15 cellular contexts compared by ENCODE assay signal in genomic region chr3:60636846-60637245, GRCh38.
DNase-seq lines count a peak whose midpoint lies in the region; ATAC-seq and TF ChIP-seq lines count a peak whose summit lies in the region.
"Had no signal": no experiment of that assay in that cellular context is flagged by ENCODE, and none has a peak within 500 bp of the region (broad histone marks: within the 10 kb centered on the region; RNA-seq: fewer than 3 reads in every experiment).

No MANE protein-coding gene starts in this region.

- H3K27ac ChIP-seq in HUES48 (ENCODE audit: low read depth, low read length), result peak overlapping the region; percentile 47
- H3K27ac ChIP-seq in ovary, result no peak overlapping the region
- H3K27ac ChIP-seq: esophagus squamous epithelium, RWPE1, transverse colon had no signal

- intact Hi-C loops in ovary (cut with DNase I), result no loop called here

- in situ Hi-C loops in astrocyte of the cerebellum (cut with HindIII; ENCODE audit: low sequenced_read_pairs), result no loop called here

- H3K4me1 ChIP-seq in HUES48 (ENCODE audit: control insufficient read depth, insufficient read depth, low read length) (peaks cover 9% of the 10 kb centered on the region), ovary (ENCODE audit: insufficient read depth) (no peaks in the 10 kb centered on the region)
- H3K4me1 ChIP-seq: esophagus squamous epithelium, transverse colon had no signal

- no peak for TF ChIP-seq EP300 in ovary (IDR thresholded peaks at IDR 0.05)

- no peaks in the 10 kb centered on the region for H3K9me3 ChIP-seq in HUES48 (ENCODE audit: control insufficient read depth, insufficient read depth, low read length)
- H3K9me3 ChIP-seq in ovary, result no peaks in the 10 kb centered on the region
- H3K9me3 ChIP-seq: esophagus squamous epithelium, transverse colon had no signal

- no peak for TF ChIP-seq POLR2A in ovary (IDR thresholded peaks at IDR 0.05)

- no peaks in the 10 kb centered on the region for H3K27me3 Mint-ChIP-seq in stimulated activated memory B cell treated with anti-CD40 and anti-IgM and Interleukin-4, amounts not matched to agents 10 μg/mL and 1 μg/mL and 100 μg/mL, for 72 hours
- H3K27me3 Mint-ChIP-seq: activated CD4-positive, alpha-beta T cell treated with anti-CD3 and anti-CD28 coated beads for 36 hours had no signal

- ATAC-seq in GM19023 (IDR thresholded peaks at IDR 0.05; ENCODE audit: unreplicated experiment), result no peak
- ATAC-seq in stimulated activated memory B cell treated with anti-CD40 and anti-IgM and Interleukin-4, amounts not matched to agents 10 μg/mL and 1 μg/mL and 100 μg/mL, for 72 hours, result no peak
- ATAC-seq: activated CD4-positive, alpha-beta T cell treated with anti-CD3 and anti-CD28 coated beads for 36 hours had no signal

- TF ChIP-seq CTCF in astrocyte of the cerebellum (IDR thresholded peaks at IDR 0.05; ENCODE audit: low read depth, low read length, missing control alignments) (no peak), ovary (IDR thresholded peaks at IDR 0.05) (no peak)

- no peaks in the 10 kb centered on the region for H3K9me3 Mint-ChIP-seq in stimulated activated memory B cell treated with anti-CD40 and anti-IgM and Interleukin-4, amounts not matched to agents 10 μg/mL and 1 μg/mL and 100 μg/mL, for 72 hours

- H3K9ac ChIP-seq in HUES48 (ENCODE audit: low read depth, low read length), result no peak overlapping the region

- no peaks in the 10 kb centered on the region for H3K4me1 Mint-ChIP-seq in stimulated activated memory B cell treated with anti-CD40 and anti-IgM and Interleukin-4, amounts not matched to agents 10 μg/mL and 1 μg/mL and 100 μg/mL, for 72 hours
- H3K4me1 Mint-ChIP-seq: activated CD4-positive, alpha-beta T cell treated with anti-CD3 and anti-CD28 coated beads for 36 hours had no signal

- DNase-seq in AG20443 (ENCODE audit: low spot score) (peak; percentile 24), astrocyte of the cerebellum (ENCODE audit: low read depth) (peak; percentile 11), islet precursor cell (peak; percentile 92), ovary (no peak), NCI-H1105 (lab: John Stamatoyannopoulos, UW) (no peak)
- DNase-seq: activated CD4-positive, alpha-beta T cell treated with anti-CD3 and anti-CD28 coated beads for 36 hours; DMS79; esophagus squamous epithelium; NCI-H146; NCI-H748 treated with DMSO at 0.1 percent for 48 hours; transverse colon had no signal

- H3K27me3 ChIP-seq in HUES48 (ENCODE audit: control insufficient read depth, insufficient read depth, low read length) (no peaks in the 10 kb centered on the region), ovary (no peaks in the 10 kb centered on the region)
- H3K27me3 ChIP-seq: esophagus squamous epithelium, transverse colon had no signal

- no peaks in the 10 kb centered on the region for H3K36me3 ChIP-seq in HUES48 (ENCODE audit: control insufficient read depth, insufficient read depth, low read length)
- H3K36me3 ChIP-seq in ovary, result no peaks in the 10 kb centered on the region
- H3K36me3 ChIP-seq: esophagus squamous epithelium, transverse colon had no signal

- H3K4me3 ChIP-seq in HUES48 (ENCODE audit: low read depth, low read length) (no peak overlapping the region), astrocyte of the cerebellum (ENCODE audit: low read depth, low read length) (no peak overlapping the region), ovary (no peak overlapping the region)
- H3K4me3 ChIP-seq: esophagus squamous epithelium, transverse colon had no signal

- no peak overlapping the region for H3K4me3 Mint-ChIP-seq in stimulated activated memory B cell treated with anti-CD40 and anti-IgM and Interleukin-4, amounts not matched to agents 10 μg/mL and 1 μg/mL and 100 μg/mL, for 72 hours
- H3K4me3 Mint-ChIP-seq: activated CD4-positive, alpha-beta T cell treated with anti-CD3 and anti-CD28 coated beads for 36 hours had no signal

- H3K27ac Mint-ChIP-seq in stimulated activated memory B cell treated with anti-CD40 and anti-IgM and Interleukin-4, amounts not matched to agents 10 μg/mL and 1 μg/mL and 100 μg/mL, for 72 hours, result no peak overlapping the region
- H3K27ac Mint-ChIP-seq: activated CD4-positive, alpha-beta T cell treated with anti-CD3 and anti-CD28 coated beads for 36 hours had no signal

- peaks cover 3% of the 10 kb centered on the region for H3K36me3 Mint-ChIP-seq in stimulated activated memory B cell treated with anti-CD40 and anti-IgM and Interleukin-4, amounts not matched to agents 10 μg/mL and 1 μg/mL and 100 μg/mL, for 72 hours

Comparison
In these comparisons a context has a peak if more than half of its experiments do, and no peak if none do; other contexts are left out.
1. DNase-seq: peak in AG20443 (single experiment), astrocyte of the cerebellum (single experiment) and islet precursor cell (single experiment); none in ovary (0 of 5) and NCI-H1105 (single experiment).